17 cellular contexts compared by ENCODE assay signal in genomic region chr9:114249424-114250234, GRCh38.
A peak's percentile ranks its signal among the peaks of the same experiment; 100 is the strongest.
DNase-seq lines count a peak whose midpoint lies in the region; ATAC-seq and TF ChIP-seq lines count a peak whose summit lies in the region.
"Had no signal": no experiment of that assay in that cellular context is flagged by ENCODE, and none has a peak within 500 bp of the region (broad histone marks: within the 10 kb centered on the region; RNA-seq: fewer than 3 reads in every experiment).

No MANE protein-coding gene starts in this region.

- no peaks in the 10 kb centered on the region for H3K79me2 ChIP-seq in GM23248 (ENCODE audit: insufficient read depth)

- peak overlapping the region; percentile 33 for H3K27ac ChIP-seq in GM23248
- H3K27ac ChIP-seq in caudate nucleus (ENCODE audit: low read depth, low read length), result peak overlapping the region; percentile 23
- H3K27ac ChIP-seq in left lung, result no peak overlapping the region
- H3K27ac ChIP-seq: A549 had no signal

- peak overlapping the region; percentile 69 for H3K9ac ChIP-seq in GM23248
- H3K9ac ChIP-seq in skeletal muscle satellite cell (ENCODE audit: low read depth, low read length), result no peak overlapping the region

- ATAC-seq in left lung (peak; percentile 39), HG02623 (IDR thresholded peaks at IDR 0.05; ENCODE audit: unreplicated experiment) (no peak)
- ATAC-seq: A549; activated T-cell treated with anti-CD3 and anti-CD28 coated beads, Interleukin-2, amount 50 U/mL, for 4 hours; PC-3 had no signal

- no peaks in the 10 kb centered on the region for H3K36me3 ChIP-seq in GM23248 (ENCODE audit: low read depth)
- no peaks in the 10 kb centered on the region for H3K36me3 ChIP-seq in left lung
- no peaks in the 10 kb centered on the region for H3K36me3 ChIP-seq in skeletal muscle satellite cell (ENCODE audit: insufficient read depth, low read length)
- H3K36me3 ChIP-seq: upper lobe of left lung had no signal

- intact Hi-C loops in left lung (cut with DNase I), result no loop called here

- no peaks in the 10 kb centered on the region for H3K9me2 ChIP-seq in GM23248 (ENCODE audit: insufficient read depth)

- in situ Hi-C loops in GM23248 (cut with MboI), result no loop called here

- H3K4me1 ChIP-seq in GM23248 (ENCODE audit: insufficient read depth) (peaks cover 12% of the 10 kb centered on the region), left lung (peaks cover 6 to 9% of the 10 kb centered on the region in 2 donors), skeletal muscle satellite cell (ENCODE audit: control insufficient read depth, insufficient read depth, low read length) (peaks cover 7% of the 10 kb centered on the region)
- H3K4me1 ChIP-seq: A549 had no signal

- H3K4me2 ChIP-seq in GM23248 (ENCODE audit: unreplicated experiment) (peak overlapping the region; percentile 48), skeletal muscle satellite cell (ENCODE audit: low read length) (peak overlapping the region; percentile 41)
- H3K4me2 ChIP-seq: A549, smooth muscle cell had no signal

- no peak for TF ChIP-seq CTCF in left lung (IDR thresholded peaks at IDR 0.05)

- no peaks in the 10 kb centered on the region for H3K27me3 ChIP-seq in GM23248 (replicated peaks; ENCODE audit: insufficient read depth)
- H3K27me3 ChIP-seq in left lung, result no peaks in the 10 kb centered on the region
- no peaks in the 10 kb centered on the region for H3K27me3 ChIP-seq in skeletal muscle satellite cell (ENCODE audit: control insufficient read depth, insufficient read depth, low read length)
- H3K27me3 ChIP-seq: upper lobe of left lung had no signal

- peak overlapping the region; percentile 71 for H2AFZ ChIP-seq in GM23248

- no peaks in the 10 kb centered on the region for H4K20me1 ChIP-seq in GM23248 (ENCODE audit: insufficient read depth)

- WGBS in GM23248 (ENCODE audit: low coverage in 1 of 2, low lambda C conversion rate in 2 of 2, missing lambda C conversion rate in 2 of 2), 2 experiments, result 56% methylated on average over 21 of the region's 21 CpGs

- no peaks in the 10 kb centered on the region for H3F3A ChIP-seq in GM23248 (ENCODE audit: insufficient read depth)

- H3K4me3 ChIP-seq in GM23248 (0 out of 2 replicates have a peak overlapping the region, but pooled peaks have one; percentile 32), left lung (no peak overlapping the region), skeletal muscle satellite cell (ENCODE audit: low read length) (no peak overlapping the region)
- H3K4me3 ChIP-seq: A549, smooth muscle cell, upper lobe of left lung had no signal

- peak; percentile 5 for DNase-seq in GM23248
- no peak for DNase-seq in caudate nucleus (lab: John Stamatoyannopoulos, UW)
- DNase-seq in left lung, result no peak
- no peak for DNase-seq in cerebellar cortex (ENCODE audit: low spot score)
- no peak for DNase-seq in NCI-H128 (lab: John Stamatoyannopoulos, UW; ENCODE audit: unreplicated experiment)
- DNase-seq in occipital lobe (lab: John Stamatoyannopoulos, UW), result no peak
- DNase-seq: activated CD4-positive, alpha-beta T cell treated with anti-CD3 and anti-CD28 coated beads, Interleukin-2, amount 50 U/mL, for 48 hours; activated naive CD8-positive, alpha-beta T cell treated with anti-CD3 and anti-CD28 coated beads, Interleukin-2, amount 10 ng/mL, durations not matched to agents 7 days and 5 days; activated T-cell treated with anti-CD3 and anti-CD28 coated beads, Interleukin-2, amount 50 U/mL, for 4 hours; DND-41; NCI-H2081; PC-3 had no signal

- H3K9me3 ChIP-seq in GM23248 (ENCODE audit: low read depth) (no peaks in the 10 kb centered on the region), left lung (no peaks in the 10 kb centered on the region), skeletal muscle satellite cell (replicated peaks; ENCODE audit: low read length) (no peaks in the 10 kb centered on the region)
- H3K9me3 ChIP-seq: A549, upper lobe of left lung had no signal

Comparison
In these comparisons a context has a peak if more than half of its experiments do, and no peak if none do; other contexts are left out.
1. H3K27ac ChIP-seq: peak in GM23248 (single experiment) and caudate nucleus (single experiment); none in left lung (0 of 2).